In genomic region chr14:68238956-68239355, GRCh38 we compare ENCODE assay signal across 16 cellular contexts.
A peak's percentile ranks its signal among the peaks of the same experiment; 100 is the strongest.
DNase-seq lines count a peak whose midpoint lies in the region; ATAC-seq, FAIRE-seq and TF ChIP-seq lines count a peak whose summit lies in the region.
"Had no signal": no experiment of that assay in that cellular context is flagged by ENCODE, and none has a peak within 500 bp of the region (broad histone marks: within the 10 kb centered on the region; RNA-seq: fewer than 3 reads in every experiment).

No MANE protein-coding gene starts in this region.

- TF ChIP-seq EP300 in A549 (IDR thresholded peaks at IDR 0.05): no peak
- TF ChIP-seq EP300 in sigmoid colon (IDR thresholded peaks at IDR 0.05): no peak

- WGBS in A549 (ENCODE audit: missing lambda C conversion rate): 91% methylated on average over 3 of the region's 3 CpGs
- WGBS in mesenchymal stem cell: 97% methylated on average over 3 of the region's 3 CpGs
- WGBS in sigmoid colon, 2 donors: 73 to 77% methylated on average over 3 of the region's 3 CpGs
- 96 to 97% methylated on average over 3 of the region's 3 CpGs for WGBS in lower leg skin, 2 donors

- no peak overlapping the region for H3K23ac ChIP-seq in mesenchymal stem cell (ENCODE audit: low read length in 2 of 2)

- no peak overlapping the region for H2AFZ ChIP-seq in mesenchymal stem cell (ENCODE audit: low read depth, low read length)

- H3K4me2 ChIP-seq in A549: no peak overlapping the region
- H3K4me2 ChIP-seq in mesenchymal stem cell (ENCODE audit: low read length, poor library complexity, severe bottlenecking): no peak overlapping the region
- H3K4me2 ChIP-seq: KMS-11 had no signal

- no peak overlapping the region for H3K14ac ChIP-seq in mesenchymal stem cell (ENCODE audit: low read length in 2 of 2)

- H3K4me3 ChIP-seq in A549 (no peak overlapping the region), mesenchymal stem cell (ENCODE audit: insufficient read depth in 1 of 2, low read depth in 1 of 2, low read length in 2 of 2) (no peak overlapping the region), sigmoid colon (no peak overlapping the region), lower leg skin (ENCODE audit: low read depth, poor library complexity, severe bottlenecking) (no peak overlapping the region)

- POLR2A ChIA-PET in A549 (lab: Yijun Ruan, JAX): no interaction called here

- no peak for TF ChIP-seq CTCF in A549 (IDR thresholded peaks at IDR 0.05)
- no peak for TF ChIP-seq CTCF in sigmoid colon (IDR thresholded peaks at IDR 0.05)
- TF ChIP-seq CTCF in lower leg skin (IDR thresholded peaks at IDR 0.05): no peak
- TF ChIP-seq CTCF in GM13977 (IDR thresholded peaks at IDR 0.05; ENCODE audit: extremely low read depth, insufficient read depth, missing control alignments): no peak

- H2BK15ac ChIP-seq in mesenchymal stem cell (ENCODE audit: low read depth, poor library complexity, severe bottlenecking): no peak overlapping the region

- peak overlapping the region in 1 of 2 experiments; percentile 47 for H3K4ac ChIP-seq in mesenchymal stem cell (ENCODE audit: low read depth in 1 of 2, low read length in 2 of 2)

- intact Hi-C loops in sigmoid colon (cut with DNase I): loop anchor here (2.0 kb wide), 1 partner anchor 292 kb away; no protein-coding TSS in a partner anchor
- intact Hi-C loops in lower leg skin (cut with DNase I; ENCODE audit: low total_unique reads): no loop called here

- H3K36me3 ChIP-seq in mesenchymal stem cell (ENCODE audit: control insufficient read depth in 1 of 2, insufficient read depth in 2 of 2, low read depth in 1 of 2, low read length in 2 of 2): no peaks in the 10 kb centered on the region
- H3K36me3 ChIP-seq in sigmoid colon: no peaks in the 10 kb centered on the region

- DNase-seq in A549 (ENCODE audit: low read depth in 1 of 2, low spot score in 1 of 2) (no peak), OCI-M1 (lab: John Stamatoyannopoulos, UW) (peak; percentile 10), mesenchymal stem cell (no peak), sigmoid colon (no peak), lower leg skin (ENCODE audit: low spot score in 2 of 2) (no peak), GM13977 (ENCODE audit: low spot score) (no peak), MV-4-11 (lab: John Stamatoyannopoulos, UW) (no peak)
- DNase-seq: COR-L47, DMS53, NCI-H1105, NCI-H1694 treated with DMSO at 0.1 percent for 48 hours, NCI-H446, Right ventricle myocardium superior had no signal

- no peak for TF ChIP-seq RAD21 in A549 (conservative IDR thresholded peaks at IDR 0.05 in 1 of 2, IDR thresholded peaks at IDR 0.05 in 1 of 2)

- H2AK5ac ChIP-seq in mesenchymal stem cell (ENCODE audit: low read length, severe bottlenecking): peak overlapping the region; percentile 90

- no peak for FAIRE-seq in A549 (lab: Jason Lieb, UNC)
- FAIRE-seq: GM12892 had no signal

- H3K27ac ChIP-seq in A549 (peak overlapping the region; percentile 32 to 76), mesenchymal stem cell (ENCODE audit: low read length, poor library complexity, severe bottlenecking) (no peak overlapping the region), sigmoid colon (peak overlapping the region in 3 of 4 donors; percentile 81 to 90 (median 89))
- H3K27ac ChIP-seq: KMS-11 had no signal

- CTCF ChIA-PET in A549 (lab: Yijun Ruan, JAX): interaction anchor here (3.7 kb wide), 1 partner anchor 9 kb away, joined by 26 read pairs; no protein-coding TSS in a partner anchor

- ATAC-seq in A549 (no peak), SK-N-SH treated with all-trans-retinoic acid at 6 μM for 48 hours (no peak)

- TF ChIP-seq POLR2A in A549 (IDR thresholded peaks at IDR 0.05; ENCODE audit: low read length) (no peak), sigmoid colon (IDR thresholded peaks at IDR 0.05) (no peak), lower leg skin (IDR thresholded peaks at IDR 0.05) (no peak)

- peaks cover 30% of the 10 kb centered on the region for H3K4me1 ChIP-seq in A549
- H3K4me1 ChIP-seq in mesenchymal stem cell (ENCODE audit: control insufficient read depth, insufficient read depth, low read depth, low read length): peaks cover 1% of the 10 kb centered on the region
- peaks cover 0 to 77% (median 67%) of the 10 kb centered on the region in 4 donors for H3K4me1 ChIP-seq in sigmoid colon

- H3K9ac ChIP-seq in mesenchymal stem cell (ENCODE audit: low read length): no peak overlapping the region
- H3K9ac ChIP-seq: KMS-11 had no signal

- peaks cover 4% of the 10 kb centered on the region; the same call in 1 of the 3 replicates for H3K9me3 ChIP-seq in A549
- H3K9me3 ChIP-seq in mesenchymal stem cell (ENCODE audit: control insufficient read depth, low read length): no peaks in the 10 kb centered on the region
- H3K9me3 ChIP-seq in sigmoid colon: no peaks in the 10 kb centered on the region

- no peak overlapping the region for H2BK5ac ChIP-seq in mesenchymal stem cell (ENCODE audit: low read depth, low read length, poor library complexity, severe bottlenecking)

- peak overlapping the region; percentile 44 for H4K91ac ChIP-seq in mesenchymal stem cell (ENCODE audit: low read length)

- H3K79me1 ChIP-seq in mesenchymal stem cell (replicated peaks; ENCODE audit: low read length, poor library complexity, severe bottlenecking): peaks cover 4% of the 10 kb centered on the region

- peak overlapping the region in 1 of 2 experiments; percentile 75 for H3K18ac ChIP-seq in mesenchymal stem cell (ENCODE audit: low read depth in 1 of 2, low read length in 2 of 2)

- in situ Hi-C loops in GM13977 (cut with MboI; ENCODE audit: low pct_unique_long_range_greater_than_20kb, low sequenced_read_pairs, unreplicated experiment): no loop called here

- H2BK120ac ChIP-seq in mesenchymal stem cell (ENCODE audit: low read depth, low read length): peak overlapping the region; percentile 0

- no peak overlapping the region for H4K8ac ChIP-seq in mesenchymal stem cell (ENCODE audit: low read length)

- peak overlapping the region; percentile 56 to 79 for H2BK12ac ChIP-seq in mesenchymal stem cell (ENCODE audit: low read length in 2 of 2)

- H3K27me3 ChIP-seq in mesenchymal stem cell (ENCODE audit: control insufficient read depth in 1 of 2, insufficient read depth in 1 of 2, low read length in 2 of 2) (no peaks in the 10 kb centered on the region), sigmoid colon (no peaks in the 10 kb centered on the region)

TF ChIP-seq in A549, 52 proteins besides CTCF, POLR2A, EP300 and RAD21 (continues in another document):
- no peak for TF ChIP-seq RFX5 (IDR thresholded peaks at IDR 0.05)
- TF ChIP-seq RCOR1 (IDR thresholded peaks at IDR 0.05; ENCODE audit: low read depth, low read length): no peak
- no peak for TF ChIP-seq E2F6 (IDR thresholded peaks at IDR 0.05; ENCODE audit: borderline replicate concordance, low read depth)
- no peak for TF ChIP-seq HDAC2 (IDR thresholded peaks at IDR 0.05)
- TF ChIP-seq MYC (IDR thresholded peaks at IDR 0.05; ENCODE audit: borderline replicate concordance, low read length): no peak
- TF ChIP-seq NFE2L2 (conservative IDR thresholded peaks at IDR 0.05; ENCODE audit: low read length): no peak
- no peak for TF ChIP-seq HOXB5 (CRISPR knock-in tag; IDR thresholded peaks at IDR 0.05)
- TF ChIP-seq SREBF2 (IDR thresholded peaks at IDR 0.05): no peak
- no peak for TF ChIP-seq EHMT2 (IDR thresholded peaks at IDR 0.05; ENCODE audit: low read depth)
- no peak for TF ChIP-seq SMC3 (IDR thresholded peaks at IDR 0.05)
- TF ChIP-seq FOSB (CRISPR knock-in tag; IDR thresholded peaks at IDR 0.05): no peak
- no peak for TF ChIP-seq FOXS1 (CRISPR knock-in tag; IDR thresholded peaks at IDR 0.05)
- TF ChIP-seq MAX (IDR thresholded peaks at IDR 0.05): no peak

TF ChIP-seq in SK-N-SH treated with all-trans-retinoic acid at 6 μM for 48 hours, 23 proteins besides CTCF, POLR2A, EP300 and RAD21 (continues in another document):
- TF ChIP-seq TSHZ2 (CRISPR knock-in tag; IDR thresholded peaks at IDR 0.05): no peak
- TF ChIP-seq TOX (CRISPR knock-in tag; IDR thresholded peaks at IDR 0.05; ENCODE audit: borderline replicate concordance): no peak
- no peak for TF ChIP-seq RARB (CRISPR knock-in tag; IDR thresholded peaks at IDR 0.05)
- TF ChIP-seq ZFP3 (CRISPR knock-in tag; IDR thresholded peaks at IDR 0.05): no peak
- no peak for TF ChIP-seq PATZ1 (CRISPR knock-in tag; IDR thresholded peaks at IDR 0.05; ENCODE audit: borderline replicate concordance)
- TF ChIP-seq ZFP30 (CRISPR knock-in tag; IDR thresholded peaks at IDR 0.05): no peak
